ENCODE assay signal across 9 cellular contexts in the genomic region with DNA sequence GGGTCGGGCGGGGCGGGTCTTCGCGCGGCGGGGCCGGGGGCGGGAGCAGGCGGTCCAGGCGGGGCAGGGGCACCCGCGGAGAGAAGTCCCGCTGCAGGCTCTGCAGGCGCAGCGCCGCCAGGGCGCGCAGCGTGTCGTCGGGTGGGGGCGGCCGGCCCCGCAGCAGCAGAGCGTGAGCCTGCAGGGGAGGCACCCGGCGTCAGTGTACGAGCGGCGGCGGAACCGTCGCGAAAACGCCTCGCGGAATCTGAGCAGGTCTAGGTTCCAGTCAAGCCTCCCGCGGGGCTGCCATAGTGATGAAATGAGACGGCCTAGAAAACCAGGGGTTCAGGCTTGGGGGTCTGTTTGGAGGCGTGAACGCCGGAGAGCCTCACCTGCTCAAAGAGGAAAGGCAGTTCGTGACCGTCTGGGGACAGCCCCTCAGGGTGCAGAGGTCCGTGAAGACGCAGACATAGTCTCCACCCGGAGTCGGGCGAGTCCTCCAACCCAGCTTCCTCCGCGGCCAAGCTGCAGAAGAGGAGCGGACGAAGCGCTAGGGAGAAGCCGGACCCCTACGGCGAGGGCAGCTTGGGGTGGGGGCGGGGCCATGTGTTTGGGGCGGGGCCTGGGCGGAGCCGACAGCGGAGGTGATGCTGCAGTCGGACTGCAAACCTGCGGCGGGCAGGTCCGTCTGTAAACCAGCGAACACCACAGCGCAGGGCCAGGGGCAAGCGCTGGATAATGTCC. TPM values are rescaled to one million over a fixed set of nuclear protein-coding genes. Genes with fewer than 3 reads are reported as not detected.
DNase-seq lines count a peak whose midpoint lies in the region; ATAC-seq and TF ChIP-seq lines count a peak whose summit lies in the region.
"Had no signal": no experiment of that assay in that cellular context is flagged by ENCODE, and none has a peak within 500 bp of the region (broad histone marks: within the 10 kb centered on the region; RNA-seq: fewer than 3 reads in every experiment).

No MANE protein-coding gene starts in this region.

- peaks cover 3% of the 10 kb centered on the region for H3K36me3 Mint-ChIP-seq in T-helper 17 cell (ENCODE audit: low read depth)
- H3K36me3 Mint-ChIP-seq in dendritic cell treated with granulocyte-macrophage colony-stimulating factor and Interleukin-4, amounts not matched to agents 40 ng/mL and 50 ng/mL, for 4 days (ENCODE audit: low read depth), result peaks cover 25% of the 10 kb centered on the region

- CTCF ChIA-PET in A673 (lab: Charles Lee), result no interaction called here

- H3K4me3 Mint-ChIP-seq in T-helper 17 cell, result peak overlapping the region; percentile 87
- peak overlapping the region; percentile 63 for H3K4me3 Mint-ChIP-seq in dendritic cell treated with granulocyte-macrophage colony-stimulating factor and Interleukin-4, amounts not matched to agents 40 ng/mL and 50 ng/mL, for 4 days

- H3K36me3 ChIP-seq in GM06990 (ENCODE audit: control insufficient read depth, insufficient read depth, low read length), result peaks cover 32% of the 10 kb centered on the region
- peaks cover 9% of the 10 kb centered on the region for H3K36me3 ChIP-seq in A673 (ENCODE audit: insufficient read depth, low read length, poor library complexity, severe bottlenecking)

- peaks cover 20% of the 10 kb centered on the region for H3K4me1 Mint-ChIP-seq in T-helper 17 cell
- peaks cover 28% of the 10 kb centered on the region for H3K4me1 Mint-ChIP-seq in dendritic cell treated with granulocyte-macrophage colony-stimulating factor and Interleukin-4, amounts not matched to agents 40 ng/mL and 50 ng/mL, for 4 days (ENCODE audit: low read depth)

- no peaks in the 10 kb centered on the region for H3K9me3 Mint-ChIP-seq in dendritic cell treated with granulocyte-macrophage colony-stimulating factor and Interleukin-4, amounts not matched to agents 40 ng/mL and 50 ng/mL, for 4 days

- no peaks in the 10 kb centered on the region for H3K27me3 ChIP-seq in GM06990 (replicated peaks; ENCODE audit: control insufficient read depth, insufficient read depth, low read length)
- H3K27me3 ChIP-seq in A673 (replicated peaks; ENCODE audit: insufficient read depth, low read depth, low read length, poor library complexity), result no peaks in the 10 kb centered on the region
- H3K27me3 ChIP-seq: adrenal gland had no signal

- ATAC-seq in T-helper 17 cell (peak; percentile 89), GM21390 (IDR thresholded peaks at IDR 0.05; ENCODE audit: unreplicated experiment) (no peak), HG02938 (IDR thresholded peaks at IDR 0.05; ENCODE audit: unreplicated experiment) (no peak)

- peaks cover 5% of the 10 kb centered on the region for H3K4me1 ChIP-seq in A673 (ENCODE audit: insufficient read depth, low read length, poor library complexity, severe bottlenecking)

- H3K9me3 ChIP-seq in T-helper 17 cell (ENCODE audit: control insufficient read depth, low read length, poor library complexity, severe bottlenecking), result no peaks in the 10 kb centered on the region
- H3K9me3 ChIP-seq in A673 (ENCODE audit: low read depth, low read length, poor library complexity, severe bottlenecking), result no peaks in the 10 kb centered on the region
- H3K9me3 ChIP-seq: adrenal gland had no signal

- peak; percentile 2 for TF ChIP-seq CTCF in GM06990 (IDR thresholded peaks at IDR 0.05; ENCODE audit: insufficient read depth, low read length, poor library complexity, severe bottlenecking)
- no peak for TF ChIP-seq CTCF in A673 (conservative IDR thresholded peaks at IDR 0.05; ENCODE audit: low read depth, low read length)

- DNase-seq in GM06990 (ENCODE audit: extremely low read depth, insufficient read length), result peak; percentile 66
- DNase-seq in T-helper 17 cell, result peak; percentile 51 to 62 (median 60)
- peak; percentile 76 for DNase-seq in posterior vena cava (ENCODE audit: low spot score)
- no peak for DNase-seq in DMS53 treated with DMSO at 0.1 percent for 48 hours (lab: John Stamatoyannopoulos, UW; ENCODE audit: unreplicated experiment)
- no peak for DNase-seq in A673 (ENCODE audit: low spot score)

- POLR2A ChIA-PET in A673 (lab: Charles Lee; ENCODE audit: low non-redundant PET), result interaction anchor here (1.0 kb wide), 1 partner anchor 9 kb away, joined by 7 read pairs; no protein-coding TSS in a partner anchor

- peaks cover 18% of the 10 kb centered on the region for H3K27me3 Mint-ChIP-seq in T-helper 17 cell
- H3K27me3 Mint-ChIP-seq in dendritic cell treated with granulocyte-macrophage colony-stimulating factor and Interleukin-4, amounts not matched to agents 40 ng/mL and 50 ng/mL, for 4 days, result peaks cover 68% of the 10 kb centered on the region

- intact Hi-C loops in dendritic cell treated with granulocyte-macrophage colony-stimulating factor and Interleukin-4, amounts not matched to agents 40 ng/mL and 50 ng/mL, for 4 days (cut with micrococcal nuclease), result no loop called here
- intact Hi-C loops in posterior vena cava (cut with DNase I), result loop anchor here in 1 of 2 donors (10.0 kb wide), 1 partner anchor 56 kb away; no protein-coding TSS in a partner anchor
- intact Hi-C loops in A673 (cut with micrococcal nuclease; ENCODE audit: unreplicated experiment), result no loop called here

- no TSS peak for BruUV-seq in A673 (replicated peaks; lab: Mats Ljungman, UMichigan)

- no peak overlapping the region; the same call in 1 of the 2 replicates for H3K4me3 ChIP-seq in GM06990 (replicated peaks; ENCODE audit: low read depth, low read length)
- no peak overlapping the region for H3K4me3 ChIP-seq in A673 (ENCODE audit: low read depth, low read length, poor library complexity, severe bottlenecking)
- H3K4me3 ChIP-seq: adrenal gland had no signal

- H3K27ac ChIP-seq in A673 (ENCODE audit: low read depth, low read length, poor library complexity, severe bottlenecking), result no peak overlapping the region

- H3K27ac Mint-ChIP-seq in T-helper 17 cell, result no peak overlapping the region
- H3K27ac Mint-ChIP-seq in dendritic cell treated with granulocyte-macrophage colony-stimulating factor and Interleukin-4, amounts not matched to agents 40 ng/mL and 50 ng/mL, for 4 days, result no peak overlapping the region

RNA-seq across cellular contexts. Expression of a gene that starts 6.4 kb away (rescaled TPM):
- total RNA-seq in T-helper 17 cell (under 1 TPM; 0.78 to 0.85 TPM), posterior vena cava (10 to 100 TPM; 22.2 to 24.8 TPM), A673 (2021) (11.9 and 16.8 TPM in 2 replicates)

RNA-seq across cellular contexts. Expression of a gene that starts 11.3 kb away (rescaled TPM):
- total RNA-seq in T-helper 17 cell (10 to 100 TPM in 1 of 2 donors, 1 to 10 TPM in 1; 8.9 to 11.3 TPM), posterior vena cava (10 to 100 TPM; 17.9 to 19.8 TPM), A673 (2021) (14.6 and 19.2 TPM in 2 replicates)

RNA-seq across cellular contexts. Expression of a gene that starts 11.3 kb away (rescaled TPM):
- total RNA-seq in T-helper 17 cell (1 to 10 TPM; 1.4 to 1.6 TPM), posterior vena cava (1 to 10 TPM; 1.7 to 2.5 TPM), A673 (2021) (0.52 and 0.55 TPM in 2 replicates)

RNA-seq across cellular contexts. Expression of a gene that starts 12.0 kb away (rescaled TPM):
- total RNA-seq in T-helper 17 cell (1 to 10 TPM; 3.9 to 6.9 TPM), posterior vena cava (10 to 100 TPM; 11.0 to 24.8 TPM), A673 (2021) (5.6 and 6.7 TPM in 2 replicates)

Comparison
In these comparisons a context has a peak if more than half of its experiments do, and no peak if none do; other contexts are left out.
1. DNase-seq: peak in GM06990 (single experiment), T-helper 17 cell (3 of 3) and posterior vena cava (single experiment); none in DMS53 treated with DMSO at 0.1 percent for 48 hours (single experiment) and A673 (single experiment).